ENCODE assay signal across 1 cellular context in the genomic region with DNA sequence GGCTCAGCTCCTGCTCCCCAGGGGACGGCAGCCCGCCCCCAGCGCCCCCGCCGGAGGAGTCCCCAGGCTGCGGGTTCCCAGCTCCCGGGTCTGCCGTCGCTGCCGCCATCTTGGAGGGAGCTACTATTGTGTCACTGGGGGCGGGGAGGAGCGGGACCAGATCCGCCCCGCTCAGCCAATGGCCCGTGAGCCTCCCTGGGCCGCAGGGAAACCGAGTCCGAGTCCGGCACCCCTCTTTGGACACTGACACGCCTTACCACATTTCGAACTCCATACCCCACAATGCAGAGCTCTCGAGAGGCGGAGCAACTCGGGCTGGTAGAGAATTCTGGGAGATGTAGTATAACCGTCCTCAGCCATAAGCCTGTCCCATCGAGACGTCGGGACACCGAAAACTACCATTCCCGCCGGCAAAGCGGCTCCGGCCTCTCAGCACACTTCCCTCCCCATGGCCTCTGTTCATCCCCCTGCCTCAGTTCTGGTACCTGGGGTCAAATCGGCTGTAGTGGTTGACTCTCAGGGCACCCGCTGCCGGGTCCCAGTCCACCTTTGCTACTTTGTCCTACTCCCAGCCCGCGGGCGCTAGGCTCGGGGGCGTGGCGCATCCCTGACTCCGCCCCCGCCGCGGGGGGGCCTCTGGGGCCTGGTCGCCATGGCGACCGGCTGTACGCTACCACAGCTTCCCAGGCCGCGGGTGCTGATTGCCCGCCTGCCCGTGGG.
TF ChIP-seq lines count a peak whose summit lies in the region.

A gene (minus strand): TSS at position 133 of the 720 bp plus-strand sequence. CDS start 24 bp downstream, at position 109.
A gene with protein sequence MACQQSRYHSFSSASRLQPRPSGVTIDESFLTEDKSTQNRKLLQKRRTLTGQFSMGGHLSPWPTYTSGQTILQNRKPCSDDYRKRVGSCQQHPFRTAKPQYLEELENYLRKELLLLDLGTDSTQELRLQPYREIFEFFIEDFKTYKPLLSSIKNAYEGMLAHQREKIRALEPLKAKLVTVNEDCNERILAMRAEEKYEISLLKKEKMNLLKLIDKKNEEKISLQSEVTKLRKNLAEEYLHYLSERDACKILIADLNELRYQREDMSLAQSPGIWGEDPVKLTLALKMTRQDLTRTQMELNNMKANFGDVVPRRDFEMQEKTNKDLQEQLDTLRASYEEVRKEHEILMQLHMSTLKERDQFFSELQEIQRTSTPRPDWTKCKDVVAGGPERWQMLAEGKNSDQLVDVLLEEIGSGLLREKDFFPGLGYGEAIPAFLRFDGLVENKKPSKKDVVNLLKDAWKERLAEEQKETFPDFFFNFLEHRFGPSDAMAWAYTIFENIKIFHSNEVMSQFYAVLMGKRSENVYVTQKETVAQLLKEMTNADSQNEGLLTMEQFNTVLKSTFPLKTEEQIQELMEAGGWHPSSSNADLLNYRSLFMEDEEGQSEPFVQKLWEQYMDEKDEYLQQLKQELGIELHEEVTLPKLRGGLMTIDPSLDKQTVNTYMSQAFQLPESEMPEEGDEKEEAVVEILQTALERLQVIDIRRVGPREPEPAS (plus strand): TSS at position 462 of the 720 bp plus-strand sequence. CDS start 261 bp downstream, outside the sequence.

TF ChIP-seq in HepG2, 621 proteins besides CTCF, POLR2A, EP300 and RAD21 (continued from another document):
- peak; percentile 86; the same call in 1 of the 2 replicates for TF ChIP-seq ZNF350 (CRISPR knock-in tag; IDR thresholded peaks at IDR 0.05; ENCODE audit: borderline replicate concordance, low read depth)
